In the genomic region with DNA sequence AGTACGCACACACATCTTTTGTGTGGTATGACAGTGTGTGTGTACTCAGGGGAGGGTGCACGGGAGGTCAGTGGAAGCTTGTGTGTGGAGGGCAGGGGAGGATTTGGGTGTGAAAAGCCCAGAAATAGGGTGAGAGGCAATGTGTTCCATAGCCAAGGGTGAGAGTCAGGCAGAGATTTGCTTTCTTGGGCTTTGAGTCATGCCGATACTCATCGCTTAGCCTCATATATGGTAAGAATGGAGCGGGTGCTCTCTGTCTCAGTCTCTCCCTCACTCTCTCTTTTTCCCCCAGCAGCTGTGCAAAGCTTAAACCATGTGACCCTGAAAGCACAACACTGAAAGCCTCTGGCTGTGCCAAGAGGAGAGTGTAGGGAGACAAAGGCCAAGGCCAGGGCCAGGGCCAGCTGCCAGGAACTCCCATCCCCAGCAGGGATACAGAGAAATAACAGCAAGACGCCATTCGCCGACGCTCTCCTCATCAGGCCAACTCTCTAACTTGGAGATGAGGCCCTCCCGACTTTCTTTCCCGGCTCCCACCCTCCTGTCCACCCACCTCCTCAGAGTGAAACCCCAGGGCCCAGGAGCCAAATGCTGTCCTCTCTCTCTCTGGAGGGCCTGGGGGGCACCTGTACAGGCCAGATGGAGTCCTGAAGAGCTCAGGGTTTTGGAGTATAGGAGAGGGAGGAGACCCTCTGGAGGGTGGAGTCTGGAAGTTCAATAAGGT, we compare ENCODE assay signal across 2 cellular contexts.
TF ChIP-seq lines count a peak whose summit lies in the region.

No MANE protein-coding gene starts in this region.

TF ChIP-seq in H1, 55 proteins besides CTCF, POLR2A, EP300 and RAD21:
- no peak for TF ChIP-seq ASH2L (IDR thresholded peaks at IDR 0.05; ENCODE audit: low read length)
- TF ChIP-seq, protein P1, sequence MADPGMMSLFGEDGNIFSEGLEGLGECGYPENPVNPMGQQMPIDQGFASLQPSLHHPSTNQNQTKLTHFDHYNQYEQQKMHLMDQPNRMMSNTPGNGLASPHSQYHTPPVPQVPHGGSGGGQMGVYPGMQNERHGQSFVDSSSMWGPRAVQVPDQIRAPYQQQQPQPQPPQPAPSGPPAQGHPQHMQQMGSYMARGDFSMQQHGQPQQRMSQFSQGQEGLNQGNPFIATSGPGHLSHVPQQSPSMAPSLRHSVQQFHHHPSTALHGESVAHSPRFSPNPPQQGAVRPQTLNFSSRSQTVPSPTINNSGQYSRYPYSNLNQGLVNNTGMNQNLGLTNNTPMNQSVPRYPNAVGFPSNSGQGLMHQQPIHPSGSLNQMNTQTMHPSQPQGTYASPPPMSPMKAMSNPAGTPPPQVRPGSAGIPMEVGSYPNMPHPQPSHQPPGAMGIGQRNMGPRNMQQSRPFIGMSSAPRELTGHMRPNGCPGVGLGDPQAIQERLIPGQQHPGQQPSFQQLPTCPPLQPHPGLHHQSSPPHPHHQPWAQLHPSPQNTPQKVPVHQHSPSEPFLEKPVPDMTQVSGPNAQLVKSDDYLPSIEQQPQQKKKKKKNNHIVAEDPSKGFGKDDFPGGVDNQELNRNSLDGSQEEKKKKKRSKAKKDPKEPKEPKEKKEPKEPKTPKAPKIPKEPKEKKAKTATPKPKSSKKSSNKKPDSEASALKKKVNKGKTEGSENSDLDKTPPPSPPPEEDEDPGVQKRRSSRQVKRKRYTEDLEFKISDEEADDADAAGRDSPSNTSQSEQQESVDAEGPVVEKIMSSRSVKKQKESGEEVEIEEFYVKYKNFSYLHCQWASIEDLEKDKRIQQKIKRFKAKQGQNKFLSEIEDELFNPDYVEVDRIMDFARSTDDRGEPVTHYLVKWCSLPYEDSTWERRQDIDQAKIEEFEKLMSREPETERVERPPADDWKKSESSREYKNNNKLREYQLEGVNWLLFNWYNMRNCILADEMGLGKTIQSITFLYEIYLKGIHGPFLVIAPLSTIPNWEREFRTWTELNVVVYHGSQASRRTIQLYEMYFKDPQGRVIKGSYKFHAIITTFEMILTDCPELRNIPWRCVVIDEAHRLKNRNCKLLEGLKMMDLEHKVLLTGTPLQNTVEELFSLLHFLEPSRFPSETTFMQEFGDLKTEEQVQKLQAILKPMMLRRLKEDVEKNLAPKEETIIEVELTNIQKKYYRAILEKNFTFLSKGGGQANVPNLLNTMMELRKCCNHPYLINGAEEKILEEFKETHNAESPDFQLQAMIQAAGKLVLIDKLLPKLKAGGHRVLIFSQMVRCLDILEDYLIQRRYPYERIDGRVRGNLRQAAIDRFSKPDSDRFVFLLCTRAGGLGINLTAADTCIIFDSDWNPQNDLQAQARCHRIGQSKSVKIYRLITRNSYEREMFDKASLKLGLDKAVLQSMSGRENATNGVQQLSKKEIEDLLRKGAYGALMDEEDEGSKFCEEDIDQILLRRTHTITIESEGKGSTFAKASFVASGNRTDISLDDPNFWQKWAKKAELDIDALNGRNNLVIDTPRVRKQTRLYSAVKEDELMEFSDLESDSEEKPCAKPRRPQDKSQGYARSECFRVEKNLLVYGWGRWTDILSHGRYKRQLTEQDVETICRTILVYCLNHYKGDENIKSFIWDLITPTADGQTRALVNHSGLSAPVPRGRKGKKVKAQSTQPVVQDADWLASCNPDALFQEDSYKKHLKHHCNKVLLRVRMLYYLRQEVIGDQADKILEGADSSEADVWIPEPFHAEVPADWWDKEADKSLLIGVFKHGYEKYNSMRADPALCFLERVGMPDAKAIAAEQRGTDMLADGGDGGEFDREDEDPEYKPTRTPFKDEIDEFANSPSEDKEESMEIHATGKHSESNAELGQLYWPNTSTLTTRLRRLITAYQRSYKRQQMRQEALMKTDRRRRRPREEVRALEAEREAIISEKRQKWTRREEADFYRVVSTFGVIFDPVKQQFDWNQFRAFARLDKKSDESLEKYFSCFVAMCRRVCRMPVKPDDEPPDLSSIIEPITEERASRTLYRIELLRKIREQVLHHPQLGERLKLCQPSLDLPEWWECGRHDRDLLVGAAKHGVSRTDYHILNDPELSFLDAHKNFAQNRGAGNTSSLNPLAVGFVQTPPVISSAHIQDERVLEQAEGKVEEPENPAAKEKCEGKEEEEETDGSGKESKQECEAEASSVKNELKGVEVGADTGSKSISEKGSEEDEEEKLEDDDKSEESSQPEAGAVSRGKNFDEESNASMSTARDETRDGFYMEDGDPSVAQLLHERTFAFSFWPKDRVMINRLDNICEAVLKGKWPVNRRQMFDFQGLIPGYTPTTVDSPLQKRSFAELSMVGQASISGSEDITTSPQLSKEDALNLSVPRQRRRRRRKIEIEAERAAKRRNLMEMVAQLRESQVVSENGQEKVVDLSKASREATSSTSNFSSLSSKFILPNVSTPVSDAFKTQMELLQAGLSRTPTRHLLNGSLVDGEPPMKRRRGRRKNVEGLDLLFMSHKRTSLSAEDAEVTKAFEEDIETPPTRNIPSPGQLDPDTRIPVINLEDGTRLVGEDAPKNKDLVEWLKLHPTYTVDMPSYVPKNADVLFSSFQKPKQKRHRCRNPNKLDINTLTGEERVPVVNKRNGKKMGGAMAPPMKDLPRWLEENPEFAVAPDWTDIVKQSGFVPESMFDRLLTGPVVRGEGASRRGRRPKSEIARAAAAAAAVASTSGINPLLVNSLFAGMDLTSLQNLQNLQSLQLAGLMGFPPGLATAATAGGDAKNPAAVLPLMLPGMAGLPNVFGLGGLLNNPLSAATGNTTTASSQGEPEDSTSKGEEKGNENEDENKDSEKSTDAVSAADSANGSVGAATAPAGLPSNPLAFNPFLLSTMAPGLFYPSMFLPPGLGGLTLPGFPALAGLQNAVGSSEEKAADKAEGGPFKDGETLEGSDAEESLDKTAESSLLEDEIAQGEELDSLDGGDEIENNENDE (IDR thresholded peaks at IDR 0.05; ENCODE audit: insufficient replicate concordance, low read length) = no peak
- no peak for TF ChIP-seq RNF2 (IDR thresholded peaks at IDR 0.05; ENCODE audit: borderline replicate concordance, low read depth, low read length, missing control alignments, poor library complexity, severe bottlenecking)
- TF ChIP-seq RFX5 (IDR thresholded peaks at IDR 0.05; ENCODE audit: borderline replicate concordance, low read depth, low read length) = no peak
- TF ChIP-seq SAP30 (IDR thresholded peaks at IDR 0.05; ENCODE audit: insufficient read depth, insufficient replicate concordance, low read length) = no peak
- no peak for TF ChIP-seq TAF1 (IDR thresholded peaks at IDR 0.05; ENCODE audit: low read depth, low read length)
- TF ChIP-seq MAFK (IDR thresholded peaks at IDR 0.05; ENCODE audit: low read depth, low read length) = no peak
- TF ChIP-seq POLR2AphosphoS5 (IDR thresholded peaks at IDR 0.05; ENCODE audit: low read depth, low read length) = no peak
- TF ChIP-seq BRCA1 (IDR thresholded peaks at IDR 0.05; ENCODE audit: low read depth, low read length) = no peak
- no peak for TF ChIP-seq KDM4A (IDR thresholded peaks at IDR 0.05; ENCODE audit: low read depth, low read length, severe bottlenecking)
TF ChIP-seq in H1: peak in this region for 0.

TF ChIP-seq in GM23338, 12 proteins besides CTCF, POLR2A, EP300 and RAD21:
- TF ChIP-seq, protein P2, sequence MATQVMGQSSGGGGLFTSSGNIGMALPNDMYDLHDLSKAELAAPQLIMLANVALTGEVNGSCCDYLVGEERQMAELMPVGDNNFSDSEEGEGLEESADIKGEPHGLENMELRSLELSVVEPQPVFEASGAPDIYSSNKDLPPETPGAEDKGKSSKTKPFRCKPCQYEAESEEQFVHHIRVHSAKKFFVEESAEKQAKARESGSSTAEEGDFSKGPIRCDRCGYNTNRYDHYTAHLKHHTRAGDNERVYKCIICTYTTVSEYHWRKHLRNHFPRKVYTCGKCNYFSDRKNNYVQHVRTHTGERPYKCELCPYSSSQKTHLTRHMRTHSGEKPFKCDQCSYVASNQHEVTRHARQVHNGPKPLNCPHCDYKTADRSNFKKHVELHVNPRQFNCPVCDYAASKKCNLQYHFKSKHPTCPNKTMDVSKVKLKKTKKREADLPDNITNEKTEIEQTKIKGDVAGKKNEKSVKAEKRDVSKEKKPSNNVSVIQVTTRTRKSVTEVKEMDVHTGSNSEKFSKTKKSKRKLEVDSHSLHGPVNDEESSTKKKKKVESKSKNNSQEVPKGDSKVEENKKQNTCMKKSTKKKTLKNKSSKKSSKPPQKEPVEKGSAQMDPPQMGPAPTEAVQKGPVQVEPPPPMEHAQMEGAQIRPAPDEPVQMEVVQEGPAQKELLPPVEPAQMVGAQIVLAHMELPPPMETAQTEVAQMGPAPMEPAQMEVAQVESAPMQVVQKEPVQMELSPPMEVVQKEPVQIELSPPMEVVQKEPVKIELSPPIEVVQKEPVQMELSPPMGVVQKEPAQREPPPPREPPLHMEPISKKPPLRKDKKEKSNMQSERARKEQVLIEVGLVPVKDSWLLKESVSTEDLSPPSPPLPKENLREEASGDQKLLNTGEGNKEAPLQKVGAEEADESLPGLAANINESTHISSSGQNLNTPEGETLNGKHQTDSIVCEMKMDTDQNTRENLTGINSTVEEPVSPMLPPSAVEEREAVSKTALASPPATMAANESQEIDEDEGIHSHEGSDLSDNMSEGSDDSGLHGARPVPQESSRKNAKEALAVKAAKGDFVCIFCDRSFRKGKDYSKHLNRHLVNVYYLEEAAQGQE (IDR thresholded peaks at IDR 0.05; ENCODE audit: unreplicated experiment) = no peak
- no peak for TF ChIP-seq CREB1 (CRISPR knock-in tag; IDR thresholded peaks at IDR 0.05; ENCODE audit: low read depth)
- TF ChIP-seq, protein P3, sequence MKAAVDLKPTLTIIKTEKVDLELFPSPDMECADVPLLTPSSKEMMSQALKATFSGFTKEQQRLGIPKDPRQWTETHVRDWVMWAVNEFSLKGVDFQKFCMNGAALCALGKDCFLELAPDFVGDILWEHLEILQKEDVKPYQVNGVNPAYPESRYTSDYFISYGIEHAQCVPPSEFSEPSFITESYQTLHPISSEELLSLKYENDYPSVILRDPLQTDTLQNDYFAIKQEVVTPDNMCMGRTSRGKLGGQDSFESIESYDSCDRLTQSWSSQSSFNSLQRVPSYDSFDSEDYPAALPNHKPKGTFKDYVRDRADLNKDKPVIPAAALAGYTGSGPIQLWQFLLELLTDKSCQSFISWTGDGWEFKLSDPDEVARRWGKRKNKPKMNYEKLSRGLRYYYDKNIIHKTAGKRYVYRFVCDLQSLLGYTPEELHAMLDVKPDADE (IDR thresholded peaks at IDR 0.05) = no peak
- TF ChIP-seq EZH2phosphoT487 (IDR thresholded peaks at IDR 0.05; ENCODE audit: unreplicated experiment) = no peak
- no peak for TF ChIP-seq ZNF114 (CRISPR knock-in tag; IDR thresholded peaks at IDR 0.05)
- no peak for TF ChIP-seq JUNB (IDR thresholded peaks at IDR 0.05; ENCODE audit: unreplicated experiment)
- TF ChIP-seq STAT1 (IDR thresholded peaks at IDR 0.05; ENCODE audit: unreplicated experiment) = no peak
- TF ChIP-seq, protein P4, sequence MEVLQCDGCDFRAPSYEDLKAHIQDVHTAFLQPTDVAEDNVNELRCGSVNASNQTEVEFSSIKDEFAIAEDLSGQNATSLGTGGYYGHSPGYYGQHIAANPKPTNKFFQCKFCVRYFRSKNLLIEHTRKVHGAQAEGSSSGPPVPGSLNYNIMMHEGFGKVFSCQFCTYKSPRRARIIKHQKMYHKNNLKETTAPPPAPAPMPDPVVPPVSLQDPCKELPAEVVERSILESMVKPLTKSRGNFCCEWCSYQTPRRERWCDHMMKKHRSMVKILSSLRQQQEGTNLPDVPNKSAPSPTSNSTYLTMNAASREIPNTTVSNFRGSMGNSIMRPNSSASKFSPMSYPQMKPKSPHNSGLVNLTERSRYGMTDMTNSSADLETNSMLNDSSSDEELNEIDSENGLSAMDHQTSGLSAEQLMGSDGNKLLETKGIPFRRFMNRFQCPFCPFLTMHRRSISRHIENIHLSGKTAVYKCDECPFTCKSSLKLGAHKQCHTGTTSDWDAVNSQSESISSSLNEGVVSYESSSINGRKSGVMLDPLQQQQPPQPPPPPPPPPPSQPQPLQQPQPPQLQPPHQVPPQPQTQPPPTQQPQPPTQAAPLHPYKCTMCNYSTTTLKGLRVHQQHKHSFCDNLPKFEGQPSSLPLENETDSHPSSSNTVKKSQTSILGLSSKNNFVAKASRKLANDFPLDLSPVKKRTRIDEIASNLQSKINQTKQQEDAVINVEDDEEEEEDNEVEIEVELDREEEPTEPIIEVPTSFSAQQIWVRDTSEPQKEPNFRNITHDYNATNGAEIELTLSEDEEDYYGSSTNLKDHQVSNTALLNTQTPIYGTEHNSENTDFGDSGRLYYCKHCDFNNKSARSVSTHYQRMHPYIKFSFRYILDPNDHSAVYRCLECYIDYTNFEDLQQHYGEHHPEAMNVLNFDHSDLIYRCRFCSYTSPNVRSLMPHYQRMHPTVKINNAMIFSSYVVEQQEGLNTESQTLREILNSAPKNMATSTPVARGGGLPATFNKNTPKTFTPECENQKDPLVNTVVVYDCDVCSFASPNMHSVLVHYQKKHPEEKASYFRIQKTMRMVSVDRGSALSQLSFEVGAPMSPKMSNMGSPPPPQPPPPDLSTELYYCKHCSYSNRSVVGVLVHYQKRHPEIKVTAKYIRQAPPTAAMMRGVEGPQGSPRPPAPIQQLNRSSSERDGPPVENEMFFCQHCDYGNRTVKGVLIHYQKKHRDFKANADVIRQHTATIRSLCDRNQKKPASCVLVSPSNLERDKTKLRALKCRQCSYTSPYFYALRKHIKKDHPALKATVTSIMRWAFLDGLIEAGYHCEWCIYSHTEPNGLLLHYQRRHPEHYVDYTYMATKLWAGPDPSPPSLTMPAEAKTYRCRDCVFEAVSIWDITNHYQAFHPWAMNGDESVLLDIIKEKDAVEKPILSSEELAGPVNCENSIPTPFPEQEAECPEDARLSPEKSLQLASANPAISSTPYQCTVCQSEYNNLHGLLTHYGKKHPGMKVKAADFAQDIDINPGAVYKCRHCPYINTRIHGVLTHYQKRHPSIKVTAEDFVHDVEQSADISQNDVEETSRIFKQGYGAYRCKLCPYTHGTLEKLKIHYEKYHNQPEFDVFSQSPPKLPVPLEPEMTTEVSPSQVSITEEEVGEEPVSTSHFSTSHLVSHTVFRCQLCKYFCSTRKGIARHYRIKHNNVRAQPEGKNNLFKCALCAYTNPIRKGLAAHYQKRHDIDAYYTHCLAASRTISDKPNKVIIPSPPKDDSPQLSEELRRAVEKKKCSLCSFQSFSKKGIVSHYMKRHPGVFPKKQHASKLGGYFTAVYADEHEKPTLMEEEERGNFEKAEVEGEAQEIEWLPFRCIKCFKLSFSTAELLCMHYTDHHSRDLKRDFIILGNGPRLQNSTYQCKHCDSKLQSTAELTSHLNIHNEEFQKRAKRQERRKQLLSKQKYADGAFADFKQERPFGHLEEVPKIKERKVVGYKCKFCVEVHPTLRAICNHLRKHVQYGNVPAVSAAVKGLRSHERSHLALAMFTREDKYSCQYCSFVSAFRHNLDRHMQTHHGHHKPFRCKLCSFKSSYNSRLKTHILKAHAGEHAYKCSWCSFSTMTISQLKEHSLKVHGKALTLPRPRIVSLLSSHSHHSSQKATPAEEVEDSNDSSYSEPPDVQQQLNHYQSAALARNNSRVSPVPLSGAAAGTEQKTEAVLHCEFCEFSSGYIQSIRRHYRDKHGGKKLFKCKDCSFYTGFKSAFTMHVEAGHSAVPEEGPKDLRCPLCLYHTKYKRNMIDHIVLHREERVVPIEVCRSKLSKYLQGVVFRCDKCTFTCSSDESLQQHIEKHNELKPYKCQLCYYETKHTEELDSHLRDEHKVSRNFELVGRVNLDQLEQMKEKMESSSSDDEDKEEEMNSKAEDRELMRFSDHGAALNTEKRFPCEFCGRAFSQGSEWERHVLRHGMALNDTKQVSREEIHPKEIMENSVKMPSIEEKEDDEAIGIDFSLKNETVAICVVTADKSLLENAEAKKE (CRISPR knock-in tag; IDR thresholded peaks at IDR 0.05) = no peak
- no peak for TF ChIP-seq POLR2AphosphoS5 (IDR thresholded peaks at IDR 0.05; ENCODE audit: low read depth)
- TF ChIP-seq ZNF331 (CRISPR knock-in tag; IDR thresholded peaks at IDR 0.05; ENCODE audit: low read depth) = no peak
- TF ChIP-seq NANOG (IDR thresholded peaks at IDR 0.05; ENCODE audit: borderline replicate concordance) = no peak
- no peak for TF ChIP-seq EZH2 (IDR thresholded peaks at IDR 0.05; ENCODE audit: low read depth, unreplicated experiment)
